1 cellular context compared by ENCODE assay signal in the genomic region with DNA sequence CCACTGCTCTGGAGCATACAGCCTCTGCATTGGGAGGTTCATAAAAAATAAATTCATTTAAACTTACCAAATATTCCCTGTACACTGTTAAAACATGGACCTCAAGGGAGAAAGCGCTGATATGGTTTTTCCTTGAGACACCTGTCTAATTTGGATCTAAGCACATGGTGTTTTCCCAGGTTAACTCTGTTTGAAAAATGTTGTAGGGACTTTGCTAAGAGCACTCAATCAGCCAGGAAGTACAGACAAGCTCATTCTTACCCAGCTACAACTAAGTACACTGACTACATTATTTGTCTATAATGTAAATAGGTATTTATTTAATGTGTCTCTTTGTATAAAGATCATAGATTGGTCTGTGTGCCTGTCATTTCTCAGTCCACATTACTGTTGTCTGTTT.
TF ChIP-seq lines count a peak whose summit lies in the region.

No MANE protein-coding gene starts in this region.

TF ChIP-seq in SK-N-SH, 30 proteins besides CTCF, POLR2A, EP300 and RAD21 (continued from another document):
- TF ChIP-seq, protein P1, sequence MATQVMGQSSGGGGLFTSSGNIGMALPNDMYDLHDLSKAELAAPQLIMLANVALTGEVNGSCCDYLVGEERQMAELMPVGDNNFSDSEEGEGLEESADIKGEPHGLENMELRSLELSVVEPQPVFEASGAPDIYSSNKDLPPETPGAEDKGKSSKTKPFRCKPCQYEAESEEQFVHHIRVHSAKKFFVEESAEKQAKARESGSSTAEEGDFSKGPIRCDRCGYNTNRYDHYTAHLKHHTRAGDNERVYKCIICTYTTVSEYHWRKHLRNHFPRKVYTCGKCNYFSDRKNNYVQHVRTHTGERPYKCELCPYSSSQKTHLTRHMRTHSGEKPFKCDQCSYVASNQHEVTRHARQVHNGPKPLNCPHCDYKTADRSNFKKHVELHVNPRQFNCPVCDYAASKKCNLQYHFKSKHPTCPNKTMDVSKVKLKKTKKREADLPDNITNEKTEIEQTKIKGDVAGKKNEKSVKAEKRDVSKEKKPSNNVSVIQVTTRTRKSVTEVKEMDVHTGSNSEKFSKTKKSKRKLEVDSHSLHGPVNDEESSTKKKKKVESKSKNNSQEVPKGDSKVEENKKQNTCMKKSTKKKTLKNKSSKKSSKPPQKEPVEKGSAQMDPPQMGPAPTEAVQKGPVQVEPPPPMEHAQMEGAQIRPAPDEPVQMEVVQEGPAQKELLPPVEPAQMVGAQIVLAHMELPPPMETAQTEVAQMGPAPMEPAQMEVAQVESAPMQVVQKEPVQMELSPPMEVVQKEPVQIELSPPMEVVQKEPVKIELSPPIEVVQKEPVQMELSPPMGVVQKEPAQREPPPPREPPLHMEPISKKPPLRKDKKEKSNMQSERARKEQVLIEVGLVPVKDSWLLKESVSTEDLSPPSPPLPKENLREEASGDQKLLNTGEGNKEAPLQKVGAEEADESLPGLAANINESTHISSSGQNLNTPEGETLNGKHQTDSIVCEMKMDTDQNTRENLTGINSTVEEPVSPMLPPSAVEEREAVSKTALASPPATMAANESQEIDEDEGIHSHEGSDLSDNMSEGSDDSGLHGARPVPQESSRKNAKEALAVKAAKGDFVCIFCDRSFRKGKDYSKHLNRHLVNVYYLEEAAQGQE (IDR thresholded peaks at IDR 0.05; ENCODE audit: low read depth, low read length): no peak
- TF ChIP-seq, protein P2, sequence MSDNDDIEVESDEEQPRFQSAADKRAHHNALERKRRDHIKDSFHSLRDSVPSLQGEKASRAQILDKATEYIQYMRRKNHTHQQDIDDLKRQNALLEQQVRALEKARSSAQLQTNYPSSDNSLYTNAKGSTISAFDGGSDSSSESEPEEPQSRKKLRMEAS (IDR thresholded peaks at IDR 0.05; ENCODE audit: low read depth): no peak
- no peak for TF ChIP-seq ELF1 (IDR thresholded peaks at IDR 0.05)
